Comparison of ENCODE assay signal across 12 cellular contexts in genomic region chr1:37851782-37852210, GRCh38. TPM values are rescaled to one million over a fixed set of nuclear protein-coding genes. Genes with fewer than 3 reads are reported as not detected.
A peak's percentile ranks its signal among the peaks of the same experiment; 100 is the strongest.
DNase-seq lines count a peak whose midpoint lies in the region; ATAC-seq and TF ChIP-seq lines count a peak whose summit lies in the region.
"Had no signal": no experiment of that assay in that cellular context is flagged by ENCODE, and none has a peak within 500 bp of the region (broad histone marks: within the 10 kb centered on the region; RNA-seq: fewer than 3 reads in every experiment).

No MANE protein-coding gene starts in this region.

- H3K56ac ChIP-seq in IMR-90 (ENCODE audit: extremely low read depth, insufficient read depth, low read length), result no peak overlapping the region

- 92% methylated on average over 2 of the region's 2 CpGs; no CpG with 5 or more reads in 1 of the 2 experiments for WGBS in IMR-90 (ENCODE audit: extremely low coverage in 2 of 2, insufficient read length in 1 of 2), 2 experiments

- H3K27me3 ChIP-seq in IMR-90 (ENCODE audit: control insufficient read depth, insufficient read depth, low read length) (no peaks in the 10 kb centered on the region), left lung (no peaks in the 10 kb centered on the region)
- H3K27me3 ChIP-seq: cardiac muscle cell had no signal

- DNase-seq in CD14-positive monocyte (ENCODE audit: low spot score) (peak; percentile 52), IMR-90 (peak; percentile 26), UCSD-AML1 (lab: John Stamatoyannopoulos, UW; ENCODE audit: unreplicated experiment) (peak; percentile 27), left lung (no peak), foreskin melanocyte (no peak), SW 1271 (lab: John Stamatoyannopoulos, UW) (no peak)
- DNase-seq in stimulated activated CD4-positive, alpha-beta T cell treated with anti-CD3 and anti-CD28 coated beads, Interleukin-4, amount 100 ng/mL, for 4 hours, result no peak
- DNase-seq: NCI-H146 had no signal

- H3K9me3 ChIP-seq in IMR-90 (ENCODE audit: control insufficient read depth, insufficient read depth, low read length) (no peaks in the 10 kb centered on the region), left lung (no peaks in the 10 kb centered on the region)

- TF ChIP-seq POLR2A in IMR-90 (IDR thresholded peaks at IDR 0.05; ENCODE audit: low read depth, low read length), result no peak

- H3K36me3 Mint-ChIP-seq in CD14-positive monocyte, result peaks cover 31 to 59% of the 10 kb centered on the region in 2 donors

- H4K20me1 ChIP-seq in IMR-90 (ENCODE audit: insufficient read depth, low read length), result peaks cover 21% of the 10 kb centered on the region; the same call in 1 of the 2 replicates

- no peak overlapping the region for H2AK9ac ChIP-seq in IMR-90 (replicated peaks; ENCODE audit: low read depth, low read length, poor library complexity)

- no peaks in the 10 kb centered on the region for H3K9me3 Mint-ChIP-seq in CD14-positive monocyte
- H3K9me3 Mint-ChIP-seq: activated T-helper 1 cell treated with anti-CD3 and anti-CD28 coated beads, Interleukin-12 subunit alpha, Interleukin-12 subunit beta, Interleukin-2, Interleukin-4 antibody, amounts not matched to agents 30 ng/mL and 10 ng/mL and 1 ng/mL, durations not matched to agents 14 hours and 24 hours and 36 hours; type B pancreatic cell had no signal

- H4K91ac ChIP-seq in IMR-90 (ENCODE audit: insufficient read depth, low read depth, low read length), result no peak overlapping the region

- dilution Hi-C loops in IMR-90 (cut with HindIII; ENCODE audit: low sequenced_read_pairs, unreplicated experiment), result no loop called here

- no peak overlapping the region for H3K14ac ChIP-seq in IMR-90 (replicated peaks; ENCODE audit: low read depth, low read length)

- no peak overlapping the region for H2BK20ac ChIP-seq in IMR-90 (ENCODE audit: low read depth, low read length)

- no peak overlapping the region for H2AK5ac ChIP-seq in IMR-90 (ENCODE audit: low read depth, low read length)

- intact Hi-C loops in CD14-positive monocyte (cut with micrococcal nuclease) (loop anchor here in 1 of 2 donors (10.0 kb wide), 1 partner anchor 257 kb away; the partner anchor contains the start of gene GNL2), IMR-90 (cut with micrococcal nuclease) (no loop called here), left lung (cut with DNase I) (no loop called here)

- no peak overlapping the region for H3K27ac ChIP-seq in IMR-90 (ENCODE audit: insufficient read depth, low read length)
- peak overlapping the region in 1 of 2 donors; percentile 87 for H3K27ac ChIP-seq in left lung
- H3K27ac ChIP-seq: cardiac muscle cell had no signal

- H3K4me3 ChIP-seq in IMR-90 (ENCODE audit: insufficient read depth, low read depth, low read length) (no peak overlapping the region), left lung (peak overlapping the region in 1 of 2 donors; percentile 1)
- H3K4me3 ChIP-seq: cardiac muscle cell had no signal

- no peak overlapping the region for H3K27ac Mint-ChIP-seq in CD14-positive monocyte
- H3K27ac Mint-ChIP-seq: activated T-helper 1 cell treated with anti-CD3 and anti-CD28 coated beads, Interleukin-12 subunit alpha, Interleukin-12 subunit beta, Interleukin-2, Interleukin-4 antibody, amounts not matched to agents 30 ng/mL and 10 ng/mL and 1 ng/mL, durations not matched to agents 14 hours and 24 hours and 36 hours; type B pancreatic cell had no signal

- H3K79me1 ChIP-seq in IMR-90 (ENCODE audit: low read depth in 1 of 2, low read length in 2 of 2), result peaks cover 40 to 69% of the 10 kb centered on the region in 2 experiments

- H3K4me1 Mint-ChIP-seq in CD14-positive monocyte, result peaks cover 27% of the 10 kb centered on the region

- H2BK120ac ChIP-seq in IMR-90 (ENCODE audit: low read depth, low read length), result no peak overlapping the region

- in situ Hi-C loops in IMR-90 (cut with MboI; ENCODE audit: low sequenced_read_pairs), result no loop called here

- H4K8ac ChIP-seq in IMR-90 (ENCODE audit: low read depth in 2 of 2, low read length in 2 of 2), result no peak overlapping the region

- no peak overlapping the region for H2BK15ac ChIP-seq in IMR-90 (ENCODE audit: low read depth, low read length)

- no peak overlapping the region; the same call in 1 of the 2 replicates for H3K23ac ChIP-seq in IMR-90 (ENCODE audit: low read depth, low read length)

- no TSS peak for BruUV-seq in IMR-90 (replicated peaks; lab: Mats Ljungman, UMichigan)

- ATAC-seq in IMR-90 (ENCODE audit: low read depth) (no peak), left lung (peak; percentile 42), HG02938 (IDR thresholded peaks at IDR 0.05; ENCODE audit: unreplicated experiment) (no peak)

- TF ChIP-seq CTCF in CD14-positive monocyte (IDR thresholded peaks at IDR 0.05), result no peak
- TF ChIP-seq CTCF in IMR-90 (conservative IDR thresholded peaks at IDR 0.05; ENCODE audit: low read depth, low read length), result no peak
- TF ChIP-seq CTCF in left lung (IDR thresholded peaks at IDR 0.05), result no peak

- H4K5ac ChIP-seq in IMR-90 (ENCODE audit: low read depth, low read length), result no peak overlapping the region

- CTCF ChIA-PET in IMR-90 (lab: Yijun Ruan, JAX), result interaction anchor here (0.7 kb wide), 1 partner anchor 95 kb away, joined by 4 read pairs; no protein-coding TSS in a partner anchor

- no peak overlapping the region for H2AFZ ChIP-seq in IMR-90 (replicated peaks; ENCODE audit: low read length, poor library complexity)

- H3K4me2 ChIP-seq in IMR-90 (ENCODE audit: low read depth, low read length), result no peak overlapping the region

- H3K9me1 ChIP-seq in IMR-90 (ENCODE audit: insufficient read depth, low read length), result peaks cover 7% of the 10 kb centered on the region

- no peak overlapping the region for H3K4me3 Mint-ChIP-seq in CD14-positive monocyte
- H3K4me3 Mint-ChIP-seq: activated T-helper 1 cell treated with anti-CD3 and anti-CD28 coated beads, Interleukin-12 subunit alpha, Interleukin-12 subunit beta, Interleukin-2, Interleukin-4 antibody, amounts not matched to agents 30 ng/mL and 10 ng/mL and 1 ng/mL, durations not matched to agents 14 hours and 24 hours and 36 hours; type B pancreatic cell had no signal

- H2BK5ac ChIP-seq in IMR-90 (ENCODE audit: low read depth, low read length, poor library complexity, severe bottlenecking), result no peak overlapping the region

- H3K4me1 ChIP-seq in IMR-90 (ENCODE audit: control insufficient read depth, insufficient read depth, low read length) (peaks cover 4% of the 10 kb centered on the region; the same call in 1 of the 2 replicates), left lung (peaks cover 16 to 99% of the 10 kb centered on the region in 2 donors)

- H3K27me3 Mint-ChIP-seq in CD14-positive monocyte (ENCODE audit: low read depth in 3 of 3), result no peaks in the 10 kb centered on the region
- H3K27me3 Mint-ChIP-seq: type B pancreatic cell had no signal

- H3K4ac ChIP-seq in IMR-90 (ENCODE audit: low read depth, low read length), result no peak overlapping the region

- no peak for TF ChIP-seq RAD21 in IMR-90 (IDR thresholded peaks at IDR 0.05; ENCODE audit: low read length)

- POLR2A ChIA-PET in IMR-90 (lab: Charles Lee; ENCODE audit: unreplicated experiment), result no interaction called here

- no peak overlapping the region for H3K18ac ChIP-seq in IMR-90 (ENCODE audit: low read depth, low read length)

- H3K9ac ChIP-seq in IMR-90 (ENCODE audit: low read depth, low read length), result no peak overlapping the region

- H3K36me3 ChIP-seq in IMR-90 (ENCODE audit: control insufficient read depth, insufficient read depth, low read length), result peaks cover 8% of the 10 kb centered on the region
- H3K36me3 ChIP-seq in left lung, result peaks cover 0 to 54% of the 10 kb centered on the region in 2 donors
- H3K36me3 ChIP-seq: cardiac muscle cell had no signal

TF ChIP-seq in IMR-90, 13 proteins besides CTCF, POLR2A, EP300 and RAD21:
- TF ChIP-seq ELK1 (IDR thresholded peaks at IDR 0.05; ENCODE audit: borderline replicate concordance, low read depth, low read length) (no peak), MAFK (IDR thresholded peaks at IDR 0.05; ENCODE audit: low read depth, low read length) (peak; percentile 10; the same call in 1 of the 2 replicates), BHLHE40 (IDR thresholded peaks at IDR 0.05; ENCODE audit: low read depth, low read length) (no peak)

RNA-seq across cellular contexts. Expression of gene MTF1, which starts 7.6 kb away (rescaled TPM):
- polyA plus RNA-seq in CD14-positive monocyte, result 10 to 100 TPM; 29.6 to 41.0 TPM
- 2.2 and 2.3 TPM in 2 replicates for total RNA-seq in IMR-90 (2012; rRNA removed)
- 4.7 and 5.0 TPM in 2 replicates for polyA plus RNA-seq in IMR-90 (2012; rRNA removed)
- 1.5 and 1.9 TPM in 2 replicates for polyA plus RNA-seq in IMR-90 (2012; cell fraction: cytosol; rRNA removed)
- polyA plus RNA-seq in IMR-90 (2012; cell fraction: nucleus; rRNA removed; ENCODE audit: low replicate concordance), result 2.6 and 5.8 TPM in 2 replicates
- 10 to 100 TPM; 16.8 to 37.4 TPM for total RNA-seq in left lung

RNA-seq across cellular contexts. Expression of gene YRDC, which starts 43.8 kb away (rescaled TPM):
- polyA plus RNA-seq in CD14-positive monocyte (10 to 100 TPM; 13.3 to 29.6 TPM), IMR-90 (2012; rRNA removed) (21.0 and 25.0 TPM in 2 replicates)
- total RNA-seq in IMR-90 (2012; rRNA removed) (19.2 and 21.7 TPM in 2 replicates), left lung (10 to 100 TPM; 13.1 to 16.9 TPM)
- 15.7 and 17.5 TPM in 2 replicates for polyA plus RNA-seq in IMR-90 (2012; cell fraction: cytosol; rRNA removed)
- polyA plus RNA-seq in IMR-90 (2012; cell fraction: nucleus; rRNA removed; ENCODE audit: low replicate concordance), result 11.2 and 13.2 TPM in 2 replicates

RNA-seq across cellular contexts. Expression of gene C1orf122, which starts 44.2 kb away (rescaled TPM):
- polyA plus RNA-seq in CD14-positive monocyte (10 to 100 TPM; 22.9 to 29.5 TPM), IMR-90 (2012; rRNA removed) (13.6 and 27.6 TPM in 2 replicates)
- total RNA-seq in IMR-90 (2012; rRNA removed) (2.0 and 2.2 TPM in 2 replicates), left lung (10 to 100 TPM; 43.0 to 54.3 TPM)
- polyA plus RNA-seq in IMR-90 (2012; cell fraction: cytosol; rRNA removed), result 62.5 and 64.7 TPM in 2 replicates
- polyA plus RNA-seq in IMR-90 (2012; cell fraction: nucleus; rRNA removed; ENCODE audit: low replicate concordance), result 32.7 and 41.9 TPM in 2 replicates

RNA-seq across cellular contexts. Expression of gene MANEAL, which starts 58.1 kb away (rescaled TPM):
- polyA plus RNA-seq in CD14-positive monocyte (under 1 TPM in 1 of 2 donors, not detected in 1; 0.56 TPM), IMR-90 (2012; rRNA removed) (0.46 and 0.55 TPM in 2 replicates)
- total RNA-seq in IMR-90 (2012; rRNA removed) (0.28 and 0.54 TPM in 2 replicates), left lung (10 to 100 TPM in 1 of 2 donors, 1 to 10 TPM in 1; 8.6 to 11.2 TPM)
- 0.60 and 0.92 TPM in 2 replicates for polyA plus RNA-seq in IMR-90 (2012; cell fraction: cytosol; rRNA removed)
- 0.26 and 0.32 TPM in 2 replicates for polyA plus RNA-seq in IMR-90 (2012; cell fraction: nucleus; rRNA removed; ENCODE audit: low replicate concordance)

Comparison
In these comparisons a context has a peak if more than half of its experiments do, and no peak if none do; other contexts are left out.
1. DNase-seq: peak in CD14-positive monocyte (single experiment), IMR-90 (single experiment) and UCSD-AML1 (single experiment); none in left lung (0 of 2), stimulated activated CD4-positive, alpha-beta T cell treated with anti-CD3 and anti-CD28 coated beads, Interleukin-4, amount 100 ng/mL, for 4 hours (0 of 2), foreskin melanocyte (single experiment) and SW 1271 (0 of 2).
2. RNA of gene C1orf122, which starts 44.2 kb away (total RNA-seq): 43.0 to 54.3 TPM in left lung; 2.0 to 2.2 TPM in IMR-90; every median in the first group is over 10 times any median in the second.